In genomic region chr1:8075511-8076051, GRCh38 we compare ENCODE assay signal across 1 cellular context.
TF ChIP-seq lines count a peak whose summit lies in the region.

No MANE protein-coding gene starts in this region.

TF ChIP-seq in GM23338, 12 proteins besides CTCF, POLR2A, EP300 and RAD21 (continued from another document):
- TF ChIP-seq ZNF114 (CRISPR knock-in tag; IDR thresholded peaks at IDR 0.05) (no peak), EZH2 (IDR thresholded peaks at IDR 0.05; ENCODE audit: low read depth, unreplicated experiment) (no peak), ZNF462 (CRISPR knock-in tag; IDR thresholded peaks at IDR 0.05) (no peak)
